In the genomic region with DNA sequence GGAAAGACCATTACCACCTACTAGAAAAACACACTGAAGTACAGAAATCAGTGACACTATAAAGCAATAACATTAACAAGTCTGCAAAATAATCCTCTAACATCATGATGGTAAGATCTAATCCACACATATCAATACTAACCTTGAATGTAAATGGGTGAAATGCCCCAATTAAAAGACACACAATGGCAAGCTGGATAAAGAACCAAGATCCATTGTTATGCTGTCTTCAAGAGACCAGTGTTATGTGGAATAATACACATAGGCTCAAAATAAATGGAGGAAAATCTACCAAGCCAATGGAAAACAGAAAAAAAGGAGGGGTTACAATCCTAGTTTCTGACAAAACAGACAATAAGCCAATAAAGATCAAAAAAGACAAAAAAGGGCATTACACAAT, we compare ENCODE assay signal across 11 cellular contexts. TPM values are rescaled to one million over a fixed set of nuclear protein-coding genes. Genes with fewer than 3 reads are reported as not detected.
"Had no signal": no experiment of that assay in that cellular context is flagged by ENCODE, and none has a peak within 500 bp of the region (broad histone marks: within the 10 kb centered on the region; RNA-seq: fewer than 3 reads in every experiment).

No MANE protein-coding gene starts in this region.

- ATAC-seq: GM23338, HepG2 had no signal

- DNase-seq: H9, HCEC 1CT, HFFc6, KBM-7 had no signal

- H3K27ac ChIP-seq: HL-60 had no signal

- H2AFZ ChIP-seq: GM23338 had no signal

- FAIRE-seq: H1, H54, HepG2 had no signal

- H3K4me2 ChIP-seq: GM23338 had no signal

- H3K4me3 ChIP-seq: GM23338 had no signal

RNA-seq across cellular contexts. Expression of a gene that starts 13.5 kb away (rescaled TPM):
- total RNA-seq: GM23338, H1, H9, HepG2, HFFc6, HT1080 had no signal
- polyA plus RNA-seq: GM23338, H1, HepG2, IgD-negative memory B cell had no signal

RNA-seq across cellular contexts. Expression of a gene that starts 50.4 kb away (rescaled TPM):
- total RNA-seq: GM23338, H1, H9, HepG2, HFFc6, HT1080 had no signal
- polyA plus RNA-seq: GM23338, H1, HepG2, IgD-negative memory B cell had no signal

RNA-seq across cellular contexts. Expression of a gene that starts 59.0 kb away (rescaled TPM):
- total RNA-seq: GM23338, H1, H9, HepG2, HFFc6, HT1080 had no signal
- polyA plus RNA-seq: GM23338, H1, HepG2, IgD-negative memory B cell had no signal
